24 cellular contexts compared by ENCODE assay signal in the genomic region with DNA sequence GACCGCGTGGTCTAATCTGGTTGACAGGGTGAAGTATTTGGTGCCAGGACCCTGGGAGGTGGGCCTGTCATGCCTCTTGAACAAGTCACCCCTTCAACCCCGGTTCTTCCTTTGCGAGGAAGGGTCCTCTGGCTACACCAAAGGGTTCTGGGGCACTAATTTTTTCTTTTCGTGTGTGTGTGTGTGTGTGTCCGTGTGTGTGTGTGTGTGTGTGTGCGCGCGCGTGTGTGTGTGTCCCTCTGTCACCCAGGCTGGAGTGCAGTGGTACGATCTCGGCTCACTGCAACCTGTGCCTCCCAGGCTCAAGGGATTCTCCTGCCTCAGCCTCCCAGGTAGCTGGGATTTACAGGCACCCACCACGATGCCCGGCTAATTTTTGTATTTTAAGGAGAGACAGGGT. TPM values are rescaled to one million over a fixed set of nuclear protein-coding genes. Genes with fewer than 3 reads are reported as not detected.
"Had no signal": no experiment of that assay in that cellular context is flagged by ENCODE, and none has a peak within 500 bp of the region (broad histone marks: within the 10 kb centered on the region; RNA-seq: fewer than 3 reads in every experiment).

No MANE protein-coding gene starts in this region.

RNA-seq across cellular contexts. Expression of a gene that starts 54.9 kb away (rescaled TPM):
- total RNA-seq: dermis blood vessel endothelial cell, endothelial cell of umbilical vein, epithelial cell of proximal tubule, esophagus muscularis mucosa, fibroblast of lung, foreskin keratinocyte, heart right ventricle, kidney epithelial cell, left cardiac atrium, left lung, lower leg skin, lung microvascular endothelial cell, mesenteric fat pad, myocyte, natural killer cell, osteocyte, renal cortical epithelial cell, right cardiac atrium, sigmoid colon, spleen, thoracic aorta, transverse colon, ureter, vagina had no signal
- polyA plus RNA-seq: endothelial cell of umbilical vein, fibroblast of lung, foreskin keratinocyte had no signal
